Comparison of ENCODE assay signal across 7 cellular contexts in the genomic region with DNA sequence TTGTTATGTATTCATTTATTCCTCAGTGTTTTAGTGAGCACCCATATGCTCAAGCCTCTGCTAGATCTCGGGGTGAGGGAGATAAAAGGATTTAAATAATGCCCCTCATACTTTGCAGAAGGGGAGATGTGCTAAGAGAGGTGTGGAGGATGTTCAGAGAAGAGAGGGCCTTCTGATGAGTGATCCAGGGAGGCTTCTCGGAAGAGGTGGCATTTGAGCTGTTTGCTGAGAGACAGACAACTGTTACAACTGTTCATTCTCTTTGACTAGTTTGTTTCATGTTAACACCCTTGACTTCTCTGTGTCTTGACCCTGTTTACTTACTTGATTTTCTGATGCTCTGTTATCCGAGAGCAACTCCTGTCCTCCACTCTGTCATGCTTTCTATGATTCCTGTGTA.
"Had no signal": no experiment of that assay in that cellular context is flagged by ENCODE, and none has a peak within 500 bp of the region (broad histone marks: within the 10 kb centered on the region; RNA-seq: fewer than 3 reads in every experiment).

No MANE protein-coding gene starts in this region.

- DNase-seq: GDM1, GF-D8 had no signal

- ATAC-seq: GM12878 had no signal

- H3K4me3 ChIP-seq: GM12878 had no signal

- FAIRE-seq: G401.6, GM12878, GM12891, GM12892, GM18507 had no signal
